In genomic region chr2:219118504-219118903, GRCh38 we compare ENCODE assay signal across 20 cellular contexts. TPM values are rescaled to one million over a fixed set of nuclear protein-coding genes. Genes with fewer than 3 reads are reported as not detected.
DNase-seq lines count a peak whose midpoint lies in the region; ATAC-seq and TF ChIP-seq lines count a peak whose summit lies in the region.
"Had no signal": no experiment of that assay in that cellular context is flagged by ENCODE, and none has a peak within 500 bp of the region (broad histone marks: within the 10 kb centered on the region; RNA-seq: fewer than 3 reads in every experiment).

No MANE protein-coding gene starts in this region.

- TF ChIP-seq POLR2A in transverse colon (IDR thresholded peaks at IDR 0.05) = peak; percentile 47

- no peaks in the 10 kb centered on the region for H3K27me3 Mint-ChIP-seq in central memory CD8-positive, alpha-beta T cell
- H3K27me3 Mint-ChIP-seq: activated CD4-positive, alpha-beta memory T cell treated with anti-CD3 and anti-CD28 coated beads for 36 hours; activated naive CD4-positive, alpha-beta T cell treated with anti-CD3 and anti-CD28 coated beads, Interleukin-2, amount 50 U/mL, for 24 hours; activated T-cell treated with anti-CD3 and anti-CD28 coated beads, Interleukin-2, amount 50 U/mL, for 24 hours; stimulated activated naive CD8-positive, alpha-beta T cell treated with anti-CD3 and anti-CD28 coated beads, Interleukin-15, amount 100 ng/mL, for 72 hours had no signal

- H3K4me3 ChIP-seq in transverse colon = no peak overlapping the region
- H3K4me3 ChIP-seq: left lung, SK-N-MC, upper lobe of left lung had no signal

- H3K9me3 Mint-ChIP-seq in central memory CD8-positive, alpha-beta T cell = no peaks in the 10 kb centered on the region
- H3K9me3 Mint-ChIP-seq: activated CD4-positive, alpha-beta memory T cell treated with anti-CD3 and anti-CD28 coated beads for 36 hours; activated naive CD4-positive, alpha-beta T cell treated with anti-CD3 and anti-CD28 coated beads, Interleukin-2, amount 50 U/mL, for 24 hours; activated T-cell treated with anti-CD3 and anti-CD28 coated beads, Interleukin-2, amount 50 U/mL, for 24 hours; stimulated activated naive CD8-positive, alpha-beta T cell treated with anti-CD3 and anti-CD28 coated beads, Interleukin-15, amount 100 ng/mL, for 72 hours had no signal

- H3K27me3 ChIP-seq in transverse colon = no peaks in the 10 kb centered on the region
- H3K27me3 ChIP-seq: foreskin keratinocyte, left lung, upper lobe of left lung had no signal

- in situ Hi-C loops in transverse colon (cut with MboI; ENCODE audit: low pct_ligation_motif_present in 1 of 4, low pct_unique_long_range_greater_than_20kb in 1 of 4, low sequenced_read_pairs in 3 of 4) = no loop called here

- ATAC-seq in Right ventricle myocardium inferior = peak; percentile 56
- ATAC-seq in central memory CD8-positive, alpha-beta T cell (replicated peaks; ENCODE audit: extremely low read depth, poor library complexity, severe bottlenecking) = no peak
- no peak for ATAC-seq in GM21825 (IDR thresholded peaks at IDR 0.05; ENCODE audit: unreplicated experiment)
- ATAC-seq: foreskin keratinocyte; left lung; sciatic nerve; stimulated activated naive CD8-positive, alpha-beta T cell treated with anti-CD3 and anti-CD28 coated beads, Interleukin-15, amount 100 ng/mL, for 72 hours had no signal

- peak overlapping the region; percentile 70 to 82 (median 74) for H3K27ac ChIP-seq in transverse colon
- H3K27ac ChIP-seq: foreskin keratinocyte, left lung, SK-N-MC had no signal

- TF ChIP-seq EP300 in transverse colon (IDR thresholded peaks at IDR 0.05; ENCODE audit: low read depth) = no peak

- 52 to 70% methylated on average over 2 to 12 of the region's 12 CpGs for WGBS in transverse colon (ENCODE audit: low coverage in 1 of 2), 2 donors

- H3K27ac Mint-ChIP-seq in central memory CD8-positive, alpha-beta T cell (ENCODE audit: low read depth) = peak overlapping the region; percentile 59
- H3K27ac Mint-ChIP-seq: activated CD4-positive, alpha-beta memory T cell treated with anti-CD3 and anti-CD28 coated beads for 36 hours; activated naive CD4-positive, alpha-beta T cell treated with anti-CD3 and anti-CD28 coated beads, Interleukin-2, amount 50 U/mL, for 24 hours; activated T-cell treated with anti-CD3 and anti-CD28 coated beads, Interleukin-2, amount 50 U/mL, for 24 hours; stimulated activated naive CD8-positive, alpha-beta T cell treated with anti-CD3 and anti-CD28 coated beads, Interleukin-15, amount 100 ng/mL, for 72 hours had no signal

- H3K36me3 ChIP-seq in transverse colon = no peaks in the 10 kb centered on the region
- H3K36me3 ChIP-seq: left lung, upper lobe of left lung had no signal

- TF ChIP-seq CTCF in transverse colon (IDR thresholded peaks at IDR 0.05) = no peak

- peaks cover 3% of the 10 kb centered on the region for H3K36me3 Mint-ChIP-seq in central memory CD8-positive, alpha-beta T cell (ENCODE audit: insufficient read depth)
- H3K36me3 Mint-ChIP-seq: activated CD4-positive, alpha-beta memory T cell treated with anti-CD3 and anti-CD28 coated beads for 36 hours had no signal

- H3K9me3 ChIP-seq in transverse colon = no peaks in the 10 kb centered on the region
- H3K9me3 ChIP-seq: left lung, upper lobe of left lung had no signal

- DNase-seq in Right ventricle myocardium inferior (ENCODE audit: missing footprints) = no peak
- DNase-seq in cardiac septum (ENCODE audit: low spot score) = no peak
- DNase-seq in central memory CD8-positive, alpha-beta T cell (ENCODE audit: low spot score in 2 of 2) = no peak
- DNase-seq in transverse colon = peak; percentile 70
- no peak for DNase-seq in HUDEP-2 (lab: John Stamatoyannopoulos, UW; ENCODE audit: unreplicated experiment in 76 of 76)
- DNase-seq: activated CD4-positive, alpha-beta memory T cell treated with anti-CD3 and anti-CD28 coated beads for 36 hours; activated T-cell treated with anti-CD3 and anti-CD28 coated beads, Interleukin-2, amount 50 U/mL, for 24 hours; C1 segment of cervical spinal cord; cortex of kidney; foreskin keratinocyte; left lung; NCI-H1092; NCI-H526 treated with DMSO at 0.1 percent for 48 hours; stimulated activated naive CD8-positive, alpha-beta T cell treated with anti-CD3 and anti-CD28 coated beads, Interleukin-15, amount 100 ng/mL, for 72 hours; T1000; upper lobe of left lung had no signal

- intact Hi-C loops in Right ventricle myocardium inferior (cut with DNase I) (no loop called here), cardiac septum (cut with DNase I) (loop anchor here (5.0 kb wide), 1 partner anchor 46 kb away; no protein-coding TSS in a partner anchor), transverse colon (cut with DNase I; ENCODE audit: low total_unique reads) (no loop called here)

- H3K4me1 ChIP-seq in transverse colon = peaks cover 7 to 85% (median 61%) of the 10 kb centered on the region in 4 donors

- no peak overlapping the region for H3K4me3 Mint-ChIP-seq in central memory CD8-positive, alpha-beta T cell
- H3K4me3 Mint-ChIP-seq: activated CD4-positive, alpha-beta memory T cell treated with anti-CD3 and anti-CD28 coated beads for 36 hours; activated naive CD4-positive, alpha-beta T cell treated with anti-CD3 and anti-CD28 coated beads, Interleukin-2, amount 50 U/mL, for 24 hours; activated T-cell treated with anti-CD3 and anti-CD28 coated beads, Interleukin-2, amount 50 U/mL, for 24 hours; stimulated activated naive CD8-positive, alpha-beta T cell treated with anti-CD3 and anti-CD28 coated beads, Interleukin-15, amount 100 ng/mL, for 72 hours had no signal

- H3K4me1 Mint-ChIP-seq in central memory CD8-positive, alpha-beta T cell = peaks cover 21% of the 10 kb centered on the region

RNA-seq across cellular contexts. Expression of gene NHEJ1, which starts 42.1 kb away (rescaled TPM):
- total RNA-seq in Right ventricle myocardium inferior = 9.7 TPM
- total RNA-seq in cardiac septum = 6.7 TPM
- total RNA-seq in transverse colon = 10 to 100 TPM; 50.5 to 90.2 (median 65.3) TPM

RNA-seq across cellular contexts. Expression of gene SLC23A3, which starts 51.3 kb away (rescaled TPM):
- total RNA-seq in Right ventricle myocardium inferior (0.87 TPM), cardiac septum (0.48 TPM), transverse colon (10 to 100 TPM in 3 of 4 donors, 1 to 10 TPM in 1; 5.4 to 18.4 (median 15.7) TPM)

RNA-seq across cellular contexts. Expression of gene IHH, which starts 57.8 kb away (rescaled TPM):
- total RNA-seq in Right ventricle myocardium inferior (not detected), cardiac septum (not detected), transverse colon (10 to 100 TPM; 21.1 to 67.4 (median 65.5) TPM)
- total RNA-seq: foreskin keratinocyte had no signal

RNA-seq across cellular contexts. Expression of gene CNPPD1, which starts 58.2 kb away (rescaled TPM):
- 72.7 TPM for total RNA-seq in Right ventricle myocardium inferior
- 67.6 TPM for total RNA-seq in cardiac septum
- total RNA-seq in transverse colon = 100 to 1,000 TPM in 3 of 4 donors, 10 to 100 TPM in 1; 50.4 to 114 (median 106) TPM

RNA-seq across cellular contexts. Expression of gene RETREG2, which starts 59.6 kb away (rescaled TPM):
- total RNA-seq in Right ventricle myocardium inferior = 37.4 TPM
- total RNA-seq in cardiac septum = 31.2 TPM
- 100 to 1,000 TPM in 2 of 4 donors, 10 to 100 TPM in 2; 37.8 to 226 (median 102) TPM for total RNA-seq in transverse colon

Comparison
In these comparisons a context has a peak if more than half of its experiments do, and no peak if none do; other contexts are left out.
1. RNA of gene IHH, which starts 57.8 kb away (total RNA-seq): 21.1 to 67.4 TPM in transverse colon; not detected in Right ventricle myocardium inferior (single experiment) and not detected in cardiac septum (single experiment); every median in the first group is over 10 times any median in the second.